Comparison of ENCODE assay signal across 19 cellular contexts in genomic region chr18:76379226-76380126, GRCh38.
DNase-seq lines count a peak whose midpoint lies in the region; ATAC-seq and TF ChIP-seq lines count a peak whose summit lies in the region.
"Had no signal": no experiment of that assay in that cellular context is flagged by ENCODE, and none has a peak within 500 bp of the region (broad histone marks: within the 10 kb centered on the region; RNA-seq: fewer than 3 reads in every experiment).

No MANE protein-coding gene starts in this region.

- no peak overlapping the region for H3K4me3 Mint-ChIP-seq in MCF 10A (ENCODE audit: unreplicated experiment)
- peak overlapping the region; percentile 17 for H3K4me3 Mint-ChIP-seq in glutamatergic neuron (ENCODE audit: unreplicated experiment)
- no peak overlapping the region for H3K4me3 Mint-ChIP-seq in progenitor cell of endocrine pancreas (ENCODE audit: low read depth)
- H3K4me3 Mint-ChIP-seq: CD8-positive, alpha-beta T cell; IgD-negative memory B cell had no signal

- no peak overlapping the region for H2AFZ ChIP-seq in mammary epithelial cell (ENCODE audit: low read depth, low read length)

- no peak for ATAC-seq in HG03565 (IDR thresholded peaks at IDR 0.05; ENCODE audit: unreplicated experiment)
- ATAC-seq: CD8-positive, alpha-beta T cell had no signal

- H3K36me3 ChIP-seq in mammary epithelial cell (ENCODE audit: insufficient read depth, low read length) = peaks cover 2% of the 10 kb centered on the region
- H3K36me3 ChIP-seq in esophagus muscularis mucosa = peaks cover 15 to 34% (median 26%) of the 10 kb centered on the region in 4 donors

- 95% methylated on average over 29 of the region's 53 CpGs for WGBS in mammary epithelial cell (ENCODE audit: low coverage, missing lambda C conversion rate)
- 94% methylated on average over 33 of the region's 53 CpGs for WGBS in esophagus muscularis mucosa

- CTCF ChIA-PET in mammary epithelial cell (lab: Charles Lee; ENCODE audit: low non-redundant PET) (no interaction called here), MCF 10A (lab: Yijun Ruan, JAX) (interaction anchor here (0.6 to 1.4 kb wide), 4 partner anchors 14 to 1779 kb away, joined by 3 to 7 read pairs (median 3); no protein-coding TSS in a partner anchor)

- no peak for TF ChIP-seq EP300 in esophagus muscularis mucosa (IDR thresholded peaks at IDR 0.05)

- H3K9ac ChIP-seq in mammary epithelial cell (ENCODE audit: insufficient read depth, low read length) = no peak overlapping the region
- H3K9ac ChIP-seq: BLaER1 treated with 17β-estradiol and CSF1 and Interleukin-3, amounts not matched to agents 10 nM and 100 nM had no signal

- H4K20me1 ChIP-seq in mammary epithelial cell (ENCODE audit: insufficient read depth, low read length) = no peaks in the 10 kb centered on the region

- H3K4me1 Mint-ChIP-seq in MCF 10A (ENCODE audit: insufficient read depth, unreplicated experiment) (peaks cover 16% of the 10 kb centered on the region), glutamatergic neuron (ENCODE audit: low read depth, unreplicated experiment) (peaks cover 21% of the 10 kb centered on the region), progenitor cell of endocrine pancreas (ENCODE audit: low read depth) (peaks cover 1% of the 10 kb centered on the region)

- dilution Hi-C loops in mammary epithelial cell (cut with HindIII; ENCODE audit: low sequenced_read_pairs) = no loop called here

- no peaks in the 10 kb centered on the region for H3K27me3 ChIP-seq in mammary epithelial cell (ENCODE audit: insufficient read depth, low read length)
- H3K27me3 ChIP-seq in esophagus muscularis mucosa = no peaks in the 10 kb centered on the region
- H3K27me3 ChIP-seq: BLaER1 treated with 17β-estradiol and CSF1 and Interleukin-3, amounts not matched to agents 10 nM and 100 nM; Peyer's patch had no signal

- TF ChIP-seq CTCF in mammary epithelial cell (conservative IDR thresholded peaks at IDR 0.05 in 1 of 2, IDR thresholded peaks at IDR 0.05 in 1 of 2; ENCODE audit: extremely low read depth in 1 of 2, insufficient read depth in 1 of 2, low read depth in 1 of 2, low read length in 2 of 2) = no peak
- TF ChIP-seq CTCF in MCF 10A (IDR thresholded peaks at IDR 0.05; ENCODE audit: unreplicated experiment) = no peak
- TF ChIP-seq CTCF in glutamatergic neuron (IDR thresholded peaks at IDR 0.05; ENCODE audit: partially characterized antibody, unreplicated experiment) = no peak
- TF ChIP-seq CTCF in progenitor cell of endocrine pancreas (IDR thresholded peaks at IDR 0.05; ENCODE audit: unreplicated experiment) = no peak
- TF ChIP-seq CTCF in esophagus muscularis mucosa (IDR thresholded peaks at IDR 0.05) = no peak

- no peak overlapping the region for H3K4me3 ChIP-seq in mammary epithelial cell (replicated peaks in 1 of 3; ENCODE audit: insufficient read depth in 1 of 3, low read depth in 2 of 3, low read length in 3 of 3)
- H3K4me3 ChIP-seq in esophagus muscularis mucosa = no peak overlapping the region
- H3K4me3 ChIP-seq: BLaER1 treated with 17β-estradiol and CSF1 and Interleukin-3, amounts not matched to agents 10 nM and 100 nM; Peyer's patch had no signal

- TSS peak; percentile 28 for BruUV-seq in mammary epithelial cell (replicated peaks; lab: Mats Ljungman, UMichigan)
- BruUV-seq in MCF 10A (replicated peaks; lab: Mats Ljungman, UMichigan) = no TSS peak

- H3K9me3 ChIP-seq in mammary epithelial cell (replicated peaks; ENCODE audit: insufficient read depth, low read length) = no peaks in the 10 kb centered on the region
- no peaks in the 10 kb centered on the region for H3K9me3 ChIP-seq in esophagus muscularis mucosa
- H3K9me3 ChIP-seq: Peyer's patch had no signal

- POLR2A ChIA-PET in MCF 10A (lab: Yijun Ruan, JAX) = no interaction called here

- TF ChIP-seq POLR2A in esophagus muscularis mucosa (IDR thresholded peaks at IDR 0.05; ENCODE audit: low read depth) = no peak

- H3K27me3 Mint-ChIP-seq in MCF 10A (ENCODE audit: insufficient read depth, unreplicated experiment) (no peaks in the 10 kb centered on the region), glutamatergic neuron (ENCODE audit: unreplicated experiment) (peaks cover 22% of the 10 kb centered on the region), progenitor cell of endocrine pancreas (no peaks in the 10 kb centered on the region)
- H3K27me3 Mint-ChIP-seq: IgD-negative memory B cell had no signal

- no peak overlapping the region for H3K4me2 ChIP-seq in mammary epithelial cell (ENCODE audit: insufficient read depth, low read depth, low read length)
- H3K4me2 ChIP-seq: BLaER1 treated with 17β-estradiol and CSF1 and Interleukin-3, amounts not matched to agents 10 nM and 100 nM had no signal

- DNase-seq in mammary epithelial cell (no peak), MCF 10A (ENCODE audit: unreplicated experiment) (no peak), glutamatergic neuron (no peak), progenitor cell of endocrine pancreas (ENCODE audit: low spot score, unreplicated experiment) (no peak), esophagus muscularis mucosa (ENCODE audit: extremely low spot score) (no peak)
- no peak for DNase-seq in effector CD8-positive, alpha-beta T cell (lab: John Stamatoyannopoulos, UW)
- DNase-seq: 8988T; CD8-positive, alpha-beta T cell; GOT3; HCEC 1CT; NCI-H1694; NCI-H2081 treated with DMSO at 0.1 percent for 48 hours; NCI-H2171 treated with DMSO at 0.1 percent for 48 hours; NCI-H524 treated with DMSO at 0.1 percent for 48 hours; NCI-H82 had no signal

- H3K9me3 Mint-ChIP-seq in MCF 10A (ENCODE audit: unreplicated experiment) (no peaks in the 10 kb centered on the region), glutamatergic neuron (ENCODE audit: unreplicated experiment) (peaks cover 38% of the 10 kb centered on the region), progenitor cell of endocrine pancreas (ENCODE audit: low read depth) (no peaks in the 10 kb centered on the region)
- H3K9me3 Mint-ChIP-seq: CD8-positive, alpha-beta T cell had no signal

- H3K27ac ChIP-seq in mammary epithelial cell (ENCODE audit: insufficient read depth, low read depth, low read length) = no peak overlapping the region
- no peak overlapping the region for H3K27ac ChIP-seq in esophagus muscularis mucosa (replicated peaks in 1 of 4)
- H3K27ac ChIP-seq: BLaER1 treated with 17β-estradiol and CSF1 and Interleukin-3, amounts not matched to agents 10 nM and 100 nM; Peyer's patch had no signal

- peaks cover 36% of the 10 kb centered on the region for H3K79me2 ChIP-seq in mammary epithelial cell (ENCODE audit: insufficient read depth, low read length)

- intact Hi-C loops in mammary epithelial cell (cut with micrococcal nuclease) (no loop called here), MCF 10A (cut with micrococcal nuclease) (no loop called here), esophagus muscularis mucosa (cut with DNase I) (no loop called here)

- in situ Hi-C loops in mammary epithelial cell (cut with MboI; ENCODE audit: low sequenced_read_pairs in 2 of 2) = no loop called here

- H3K27ac Mint-ChIP-seq in MCF 10A (ENCODE audit: low read depth, unreplicated experiment) (no peak overlapping the region), glutamatergic neuron (ENCODE audit: unreplicated experiment) (peak overlapping the region; percentile 78), progenitor cell of endocrine pancreas (peak overlapping the region; percentile 21)
- H3K27ac Mint-ChIP-seq: CD8-positive, alpha-beta T cell had no signal

- H3K36me3 Mint-ChIP-seq in MCF 10A (ENCODE audit: insufficient read depth, unreplicated experiment) (peaks cover 15% of the 10 kb centered on the region), glutamatergic neuron (ENCODE audit: unreplicated experiment) (peaks cover 11% of the 10 kb centered on the region), progenitor cell of endocrine pancreas (ENCODE audit: insufficient read depth) (peaks cover 22% of the 10 kb centered on the region)
- H3K36me3 Mint-ChIP-seq: IgD-negative memory B cell had no signal

- H3K4me1 ChIP-seq in mammary epithelial cell (ENCODE audit: insufficient read depth, low read length) = no peaks in the 10 kb centered on the region
- H3K4me1 ChIP-seq in esophagus muscularis mucosa = peaks cover 3 to 24% (median 14%) of the 10 kb centered on the region in 4 donors
- H3K4me1 ChIP-seq: Peyer's patch had no signal
